In genomic region chr1:145729196-145729595, GRCh38 we compare ENCODE assay signal across 33 cellular contexts. TPM values are rescaled to one million over a fixed set of nuclear protein-coding genes. Genes with fewer than 3 reads are reported as not detected.
"Had no signal": no experiment of that assay in that cellular context is flagged by ENCODE, and none has a peak within 500 bp of the region (broad histone marks: within the 10 kb centered on the region; RNA-seq: fewer than 3 reads in every experiment).

No MANE protein-coding gene starts in this region.

- H3K4me1 ChIP-seq: colonic mucosa had no signal

- H3K27me3 ChIP-seq: adrenal gland, cardiac muscle cell, colonic mucosa, dorsolateral prefrontal cortex had no signal

- H3K36me3 Mint-ChIP-seq: naive thymus-derived CD4-positive, alpha-beta T cell; stimulated activated effector memory CD8-positive, alpha-beta T cell treated with anti-CD3 and anti-CD28 coated beads, Interleukin-12 subunit alpha, Interleukin-12 subunit beta, amount 100 ng/mL, for 72 hours had no signal

- H3K9me3 ChIP-seq: adrenal gland, colonic mucosa, thoracic aorta had no signal

- H3K4me1 Mint-ChIP-seq: brain; stimulated activated effector memory CD8-positive, alpha-beta T cell treated with anti-CD3 and anti-CD28 coated beads, Interleukin-12 subunit alpha, Interleukin-12 subunit beta, amount 100 ng/mL, for 72 hours had no signal

- DNase-seq: activated CD4-positive, alpha-beta T cell treated with anti-CD3 and anti-CD28 coated beads for 4 hours; activated CD4-positive, alpha-beta T cell treated with anti-CD3 and anti-CD28 coated beads, Interleukin-2, amount 50 U/mL, for 4 hours; activated effector memory CD4-positive, alpha-beta T cell treated with anti-CD3 and anti-CD28 coated beads, Interleukin-2, amount 50 U/mL, for 16 hours; activated naive CD4-positive, alpha-beta T cell treated with anti-CD3 and anti-CD28 coated beads for 36 hours; activated naive CD8-positive, alpha-beta T cell treated with anti-CD3 and anti-CD28 coated beads for 36 hours; activated T-cell treated with anti-CD3 and anti-CD28 coated beads for 4 hours; activated T-cell treated with anti-CD3 and anti-CD28 coated beads, Interleukin-2, amount 50 U/mL, for 72 hours; aorta; cerebellar nuclear complex; colonic mucosa; effector memory CD4-positive, alpha-beta T cell; foreskin melanocyte; glutamatergic neuron; left colon; mammary epithelial cell; midbrain; naive thymus-derived CD4-positive, alpha-beta T cell; posterior cingulate gyrus; right cardiac atrium; stimulated activated CD4-positive, alpha-beta T cell treated with anti-CD3 and anti-CD28 coated beads, Interleukin-4, amount 100 ng/mL, for 24 hours; T-helper 1 cell; trophoblast cell had no signal

- H3K4me3 ChIP-seq: adrenal gland, cardiac muscle cell, colonic mucosa, dorsolateral prefrontal cortex, thoracic aorta had no signal

- H3K4me3 Mint-ChIP-seq: activated naive CD4-positive, alpha-beta T cell treated with anti-CD3 and anti-CD28 coated beads for 36 hours; activated naive CD8-positive, alpha-beta T cell treated with anti-CD3 and anti-CD28 coated beads for 36 hours; activated T-cell treated with anti-CD3 and anti-CD28 coated beads, Interleukin-2, amount 50 U/mL, for 72 hours; brain; naive thymus-derived CD4-positive, alpha-beta T cell; stimulated activated effector memory CD8-positive, alpha-beta T cell treated with anti-CD3 and anti-CD28 coated beads, Interleukin-12 subunit alpha, Interleukin-12 subunit beta, amount 100 ng/mL, for 72 hours; stimulated activated naive CD8-positive, alpha-beta T cell treated with anti-CD3 and anti-CD28 coated beads, Interleukin-15, Interleukin-2, amounts not matched to agents 100 ng/mL and 50 ng/mL, for 24 hours had no signal

- H3K27ac Mint-ChIP-seq: activated naive CD4-positive, alpha-beta T cell treated with anti-CD3 and anti-CD28 coated beads for 36 hours; activated naive CD8-positive, alpha-beta T cell treated with anti-CD3 and anti-CD28 coated beads for 36 hours; brain; naive thymus-derived CD4-positive, alpha-beta T cell; stimulated activated effector memory CD8-positive, alpha-beta T cell treated with anti-CD3 and anti-CD28 coated beads, Interleukin-12 subunit alpha, Interleukin-12 subunit beta, amount 100 ng/mL, for 72 hours; stimulated activated naive CD8-positive, alpha-beta T cell treated with anti-CD3 and anti-CD28 coated beads, Interleukin-15, Interleukin-2, amounts not matched to agents 100 ng/mL and 50 ng/mL, for 24 hours had no signal

- H3K9me3 Mint-ChIP-seq: activated naive CD4-positive, alpha-beta T cell treated with anti-CD3 and anti-CD28 coated beads for 36 hours; activated naive CD8-positive, alpha-beta T cell treated with anti-CD3 and anti-CD28 coated beads for 36 hours; activated T-cell treated with anti-CD3 and anti-CD28 coated beads, Interleukin-2, amount 50 U/mL, for 72 hours; brain; naive thymus-derived CD4-positive, alpha-beta T cell; stimulated activated effector memory CD8-positive, alpha-beta T cell treated with anti-CD3 and anti-CD28 coated beads, Interleukin-12 subunit alpha, Interleukin-12 subunit beta, amount 100 ng/mL, for 72 hours; stimulated activated naive CD8-positive, alpha-beta T cell treated with anti-CD3 and anti-CD28 coated beads, Interleukin-15, Interleukin-2, amounts not matched to agents 100 ng/mL and 50 ng/mL, for 24 hours had no signal

- H3K36me3 ChIP-seq: adrenal gland, cardiac muscle cell, colonic mucosa had no signal

- H3K27me3 Mint-ChIP-seq: activated naive CD8-positive, alpha-beta T cell treated with anti-CD3 and anti-CD28 coated beads for 36 hours; brain; stimulated activated naive CD8-positive, alpha-beta T cell treated with anti-CD3 and anti-CD28 coated beads, Interleukin-15, Interleukin-2, amounts not matched to agents 100 ng/mL and 50 ng/mL, for 24 hours had no signal

- H3K27ac ChIP-seq: adrenal gland, cardiac muscle cell, colonic mucosa, dorsolateral prefrontal cortex, thoracic aorta had no signal

RNA-seq across cellular contexts. Expression of gene CD160, which starts 9.9 kb away (rescaled TPM):
- total RNA-seq: activated naive CD4-positive, alpha-beta T cell treated with anti-CD3 and anti-CD28 coated beads for 36 hours; cardiac muscle cell; epithelial cell of proximal tubule; mammary epithelial cell; omental fat pad; right cardiac atrium; subcutaneous adipose tissue had no signal
- polyA plus RNA-seq: keratinocyte, mammary epithelial cell, right cardiac atrium had no signal

RNA-seq across cellular contexts. Expression of gene PDZK1, which starts 22.0 kb away (rescaled TPM):
- total RNA-seq: activated naive CD4-positive, alpha-beta T cell treated with anti-CD3 and anti-CD28 coated beads for 36 hours; activated naive CD8-positive, alpha-beta T cell treated with anti-CD3 and anti-CD28 coated beads for 36 hours; subcutaneous adipose tissue had no signal
